Comparison of ENCODE assay signal across 19 cellular contexts in genomic region chr12:63795944-63796343, GRCh38. TPM values are rescaled to one million over a fixed set of nuclear protein-coding genes. Genes with fewer than 3 reads are reported as not detected.
DNase-seq lines count a peak whose midpoint lies in the region; FAIRE-seq and TF ChIP-seq lines count a peak whose summit lies in the region.
"Had no signal": no experiment of that assay in that cellular context is flagged by ENCODE, and none has a peak within 500 bp of the region (broad histone marks: within the 10 kb centered on the region; RNA-seq: fewer than 3 reads in every experiment).

No MANE protein-coding gene starts in this region.

- DNase-seq in activated T-cell treated with anti-CD3 and anti-CD28 coated beads, Interleukin-2, amount 50 U/mL, for 24 hours = no peak
- no peak for DNase-seq in activated T-cell treated with anti-CD3 and anti-CD28 coated beads, Interleukin-2, amount 50 U/mL, for 48 hours
- DNase-seq in GM19239 (ENCODE audit: insufficient read length, low spot score) = no peak
- DNase-seq in activated T-helper 2 cell treated with anti-CD3 and anti-CD28 coated beads, Interferon-gamma antibody, Interleukin-2, Interleukin-4, amounts not matched to agents 10 μg/mL and 5 μg/mL and 100 μg/mL, durations not matched to agents 14 hours and 24 hours and 36 hours (ENCODE audit: low spot score) = no peak
- DNase-seq in osteoblast (ENCODE audit: insufficient read length, low spot score, missing footprints) = no peak
- no peak for DNase-seq in GM20000 (ENCODE audit: low spot score)
- DNase-seq: CD8-positive, alpha-beta memory T cell; COR-L47; DMS 273 treated with DMSO at 0.1 percent for 48 hours; DMS53; H9 had no signal

- no peak for TF ChIP-seq RAD21 in liver (IDR thresholded peaks at IDR 0.05)

- H3K27me3 Mint-ChIP-seq in activated T-cell treated with anti-CD3 and anti-CD28 coated beads, Interleukin-2, amount 50 U/mL, for 24 hours = no peaks in the 10 kb centered on the region
- H3K27me3 Mint-ChIP-seq in activated T-helper 2 cell treated with anti-CD3 and anti-CD28 coated beads, Interferon-gamma antibody, Interleukin-2, Interleukin-4, amounts not matched to agents 10 μg/mL and 5 μg/mL and 100 μg/mL, durations not matched to agents 14 hours and 24 hours and 36 hours (ENCODE audit: low read depth) = no peaks in the 10 kb centered on the region
- H3K27me3 Mint-ChIP-seq: B cell; CD8-positive, alpha-beta memory T cell; IgD-negative memory B cell had no signal

- H3K4me1 Mint-ChIP-seq in activated T-cell treated with anti-CD3 and anti-CD28 coated beads, Interleukin-2, amount 50 U/mL, for 24 hours (ENCODE audit: low read depth) = peaks cover 4% of the 10 kb centered on the region
- H3K4me1 Mint-ChIP-seq in activated T-helper 2 cell treated with anti-CD3 and anti-CD28 coated beads, Interferon-gamma antibody, Interleukin-2, Interleukin-4, amounts not matched to agents 10 μg/mL and 5 μg/mL and 100 μg/mL, durations not matched to agents 14 hours and 24 hours and 36 hours (ENCODE audit: low read depth) = peaks cover 6% of the 10 kb centered on the region
- H3K4me1 Mint-ChIP-seq: B cell; CD8-positive, alpha-beta memory T cell; IgD-negative memory B cell had no signal

- no peaks in the 10 kb centered on the region for H3K9me3 ChIP-seq in liver (ENCODE audit: control insufficient read depth in 4 of 4, low read length in 3 of 4)
- no peaks in the 10 kb centered on the region for H3K9me3 ChIP-seq in osteoblast (ENCODE audit: low read depth, low read length)
- H3K9me3 ChIP-seq: BLaER1 treated with 17β-estradiol and CSF1 and Interleukin-3, amounts not matched to agents 10 nM and 100 nM had no signal

- FAIRE-seq in GM19239 (lab: Jason Lieb, UNC) = peak; percentile 49
- FAIRE-seq: GM12892, GM18507, H1, HTR-8/SVneo had no signal

- H3K4me3 Mint-ChIP-seq in activated T-cell treated with anti-CD3 and anti-CD28 coated beads, Interleukin-2, amount 50 U/mL, for 24 hours = no peak overlapping the region
- H3K4me3 Mint-ChIP-seq in activated T-helper 2 cell treated with anti-CD3 and anti-CD28 coated beads, Interferon-gamma antibody, Interleukin-2, Interleukin-4, amounts not matched to agents 10 μg/mL and 5 μg/mL and 100 μg/mL, durations not matched to agents 14 hours and 24 hours and 36 hours (ENCODE audit: low read depth) = no peak overlapping the region
- H3K4me3 Mint-ChIP-seq: B cell; CD8-positive, alpha-beta memory T cell; H9; IgD-negative memory B cell had no signal

- no peaks in the 10 kb centered on the region for H3K79me2 ChIP-seq in osteoblast (ENCODE audit: insufficient read depth, low read length)

- H2AFZ ChIP-seq in osteoblast (ENCODE audit: low read length) = no peak overlapping the region

- H3K9me3 Mint-ChIP-seq in activated T-cell treated with anti-CD3 and anti-CD28 coated beads, Interleukin-2, amount 50 U/mL, for 24 hours = no peaks in the 10 kb centered on the region
- no peaks in the 10 kb centered on the region for H3K9me3 Mint-ChIP-seq in activated T-helper 2 cell treated with anti-CD3 and anti-CD28 coated beads, Interferon-gamma antibody, Interleukin-2, Interleukin-4, amounts not matched to agents 10 μg/mL and 5 μg/mL and 100 μg/mL, durations not matched to agents 14 hours and 24 hours and 36 hours
- H3K9me3 Mint-ChIP-seq: CD8-positive, alpha-beta memory T cell; H9; IgD-negative memory B cell had no signal

- H3K9ac ChIP-seq in liver (ENCODE audit: low read depth in 1 of 2, low read length in 2 of 2) = peak overlapping the region; percentile 3 to 5
- H3K9ac ChIP-seq: BLaER1 treated with 17β-estradiol and CSF1 and Interleukin-3, amounts not matched to agents 10 nM and 100 nM had no signal

- intact Hi-C loops in activated T-helper 2 cell treated with anti-CD3 and anti-CD28 coated beads, Interferon-gamma antibody, Interleukin-2, Interleukin-4, amounts not matched to agents 10 μg/mL and 5 μg/mL and 100 μg/mL, durations not matched to agents 14 hours and 24 hours and 36 hours (cut with micrococcal nuclease) = no loop called here

- no peaks in the 10 kb centered on the region for H3K27me3 ChIP-seq in liver (ENCODE audit: control insufficient read depth in 4 of 4, insufficient read depth in 4 of 4, low read length in 3 of 4)
- H3K27me3 ChIP-seq in osteoblast (ENCODE audit: insufficient read depth, low read length) = no peaks in the 10 kb centered on the region
- H3K27me3 ChIP-seq: BLaER1 treated with 17β-estradiol and CSF1 and Interleukin-3, amounts not matched to agents 10 nM and 100 nM had no signal

- peak overlapping the region; percentile 34 for H3K27ac Mint-ChIP-seq in activated T-cell treated with anti-CD3 and anti-CD28 coated beads, Interleukin-2, amount 50 U/mL, for 24 hours
- H3K27ac Mint-ChIP-seq in activated T-helper 2 cell treated with anti-CD3 and anti-CD28 coated beads, Interferon-gamma antibody, Interleukin-2, Interleukin-4, amounts not matched to agents 10 μg/mL and 5 μg/mL and 100 μg/mL, durations not matched to agents 14 hours and 24 hours and 36 hours = peak overlapping the region; percentile 44
- H3K27ac Mint-ChIP-seq: B cell, IgD-negative memory B cell had no signal

- H3K27ac ChIP-seq in liver (ENCODE audit: low read depth in 1 of 2, low read length in 2 of 2) (peak overlapping the region in 1 of 2 donors; percentile 22), osteoblast (ENCODE audit: low read depth, low read length) (no peak overlapping the region)
- H3K27ac ChIP-seq: BLaER1 treated with 17β-estradiol and CSF1 and Interleukin-3, amounts not matched to agents 10 nM and 100 nM had no signal

- H3K4me1 ChIP-seq in liver (ENCODE audit: control insufficient read depth in 4 of 4, insufficient read depth in 4 of 4, low read length in 3 of 4) (peaks cover 0 to 6% (median 2%) of the 10 kb centered on the region in 4 donors), osteoblast (ENCODE audit: insufficient read depth, low read length) (no peaks in the 10 kb centered on the region)
- H3K4me1 ChIP-seq: BLaER1 treated with 17β-estradiol and CSF1 and Interleukin-3, amounts not matched to agents 10 nM and 100 nM had no signal

- H3K36me3 Mint-ChIP-seq in activated T-cell treated with anti-CD3 and anti-CD28 coated beads, Interleukin-2, amount 50 U/mL, for 24 hours (ENCODE audit: low read depth) = peaks cover 32% of the 10 kb centered on the region
- H3K36me3 Mint-ChIP-seq in activated T-helper 2 cell treated with anti-CD3 and anti-CD28 coated beads, Interferon-gamma antibody, Interleukin-2, Interleukin-4, amounts not matched to agents 10 μg/mL and 5 μg/mL and 100 μg/mL, durations not matched to agents 14 hours and 24 hours and 36 hours (ENCODE audit: low read depth) = peaks cover 11% of the 10 kb centered on the region

- H3K4me3 ChIP-seq in liver (ENCODE audit: low read depth in 1 of 3, low read length in 3 of 3) = no peak overlapping the region
- H3K4me3 ChIP-seq in osteoblast (ENCODE audit: insufficient read depth, low read length) = no peak overlapping the region
- H3K4me3 ChIP-seq: BLaER1 treated with 17β-estradiol and CSF1 and Interleukin-3, amounts not matched to agents 10 nM and 100 nM had no signal

- TF ChIP-seq CTCF in liver (IDR thresholded peaks at IDR 0.05; ENCODE audit: low read depth, low read length, missing input control) (no peak), osteoblast (IDR thresholded peaks at IDR 0.05; ENCODE audit: extremely low read depth, low read depth, low read length) (no peak), GM20000 (IDR thresholded peaks at IDR 0.05; ENCODE audit: extremely low read depth, missing control alignments) (no peak)

- H3K4me2 ChIP-seq in osteoblast (ENCODE audit: insufficient read depth, low read length) = no peak overlapping the region
- H3K4me2 ChIP-seq: BLaER1 treated with 17β-estradiol and CSF1 and Interleukin-3, amounts not matched to agents 10 nM and 100 nM had no signal

- 47% methylated on average over 6 of the region's 6 CpGs for WGBS in liver

- H3K36me3 ChIP-seq in liver (ENCODE audit: control insufficient read depth in 4 of 4, insufficient read depth in 3 of 4, low read depth in 1 of 4, low read length in 3 of 4) = peaks cover 0 to 4% (median 0%) of the 10 kb centered on the region in 4 donors
- peaks cover 11% of the 10 kb centered on the region for H3K36me3 ChIP-seq in osteoblast (ENCODE audit: insufficient read depth, low read length)

- no peaks in the 10 kb centered on the region for H4K20me1 ChIP-seq in osteoblast (ENCODE audit: insufficient read depth, low read length)
- H4K20me1 ChIP-seq: BLaER1 treated with 17β-estradiol and CSF1 and Interleukin-3, amounts not matched to agents 10 nM and 100 nM had no signal

TF ChIP-seq in liver, 16 proteins besides CTCF, POLR2A, EP300 and RAD21:
- TF ChIP-seq HNF4G (IDR thresholded peaks at IDR 0.05) (no peak), RXRA (IDR thresholded peaks at IDR 0.05) (no peak), ATF3 (IDR thresholded peaks at IDR 0.05) (no peak), FOXA1 (IDR thresholded peaks at IDR 0.05) (no peak), GABPA (IDR thresholded peaks at IDR 0.05 in 1 of 2, conservative IDR thresholded peaks at IDR 0.05 in 1 of 2) (no peak)

RNA-seq across cellular contexts. Expression of gene RXYLT1, which starts 16.2 kb away (rescaled TPM):
- total RNA-seq in activated T-helper 2 cell treated with anti-CD3 and anti-CD28 coated beads, Interferon-gamma antibody, Interleukin-2, Interleukin-4, amounts not matched to agents 10 μg/mL and 5 μg/mL and 100 μg/mL, durations not matched to agents 14 hours and 24 hours and 36 hours = 22.0 and 23.3 TPM in 2 replicates
- 10 to 100 TPM in 1 of 2 donors, 1 to 10 TPM in 1; 6.0 to 11.4 TPM for total RNA-seq in liver
- polyA plus RNA-seq in liver = 10 to 100 TPM in 1 of 2 donors, 1 to 10 TPM in 1; 9.5 to 12.2 TPM
- 14.5 and 16.5 TPM in 2 replicates for total RNA-seq in osteoblast

RNA-seq across cellular contexts. Expression of gene SRGAP1, which starts 48.6 kb away (rescaled TPM):
- total RNA-seq in activated T-helper 2 cell treated with anti-CD3 and anti-CD28 coated beads, Interferon-gamma antibody, Interleukin-2, Interleukin-4, amounts not matched to agents 10 μg/mL and 5 μg/mL and 100 μg/mL, durations not matched to agents 14 hours and 24 hours and 36 hours = 0.07 TPM in 2 replicates
- total RNA-seq in liver (1 to 10 TPM in 1 of 2 donors, under 1 TPM in 1; 0.51 to 1.3 TPM), osteoblast (24.8 and 26.1 TPM in 2 replicates)
- polyA plus RNA-seq in liver = 1 to 10 TPM in 1 of 2 donors, under 1 TPM in 1; 0.28 to 1.2 TPM
- polyA plus RNA-seq: IgD-negative memory B cell had no signal

Comparison
In these comparisons a context has a peak if more than half of its experiments do, and no peak if none do; other contexts are left out.
1. RNA of gene SRGAP1, which starts 48.6 kb away (total RNA-seq): 24.8 to 26.1 TPM in osteoblast; 0.51 to 1.3 TPM in liver and 0.07 TPM in activated T-helper 2 cell treated with anti-CD3 and anti-CD28 coated beads, Interferon-gamma antibody, Interleukin-2, Interleukin-4, amounts not matched to agents 10 μg/mL and 5 μg/mL and 100 μg/mL, durations not matched to agents 14 hours and 24 hours and 36 hours; every median in the first group is over 10 times any median in the second.